In genomic region chr19:30895946-30896345, GRCh38 we compare ENCODE assay signal across 26 cellular contexts.
DNase-seq lines count a peak whose midpoint lies in the region; ATAC-seq and TF ChIP-seq lines count a peak whose summit lies in the region.
"Had no signal": no experiment of that assay in that cellular context is flagged by ENCODE, and none has a peak within 500 bp of the region (broad histone marks: within the 10 kb centered on the region; RNA-seq: fewer than 3 reads in every experiment).

No MANE protein-coding gene starts in this region.

- H3K27ac ChIP-seq in BLaER1 = no peak overlapping the region
- peak overlapping the region; percentile 53 for H3K27ac ChIP-seq in GM23338 (ENCODE audit: low read depth)
- no peak overlapping the region for H3K27ac ChIP-seq in Panc1 (ENCODE audit: low read length)
- H3K27ac ChIP-seq in mesodermal cell (ENCODE audit: low read depth, low read length, severe bottlenecking) = peak overlapping the region; percentile 52
- H3K27ac ChIP-seq: esophagus squamous epithelium, hepatocyte, SK-N-MC, transverse colon had no signal

- H4K20me1 ChIP-seq in BLaER1 (no peaks in the 10 kb centered on the region), GM23338 (replicated peaks; ENCODE audit: insufficient read depth) (no peaks in the 10 kb centered on the region)

- TF ChIP-seq CTCF in GM23338 (conservative IDR thresholded peaks at IDR 0.05; ENCODE audit: low read depth in 2 of 2) (peak; percentile 36 to 45), Panc1 (IDR thresholded peaks at IDR 0.05) (peak; percentile 32; the same call in 1 of the 2 replicates)

- 0 out of 2 replicates have a peak overlapping the region, but pooled peaks have one; percentile 67 for H3K27ac Mint-ChIP-seq in GM23338
- H3K27ac Mint-ChIP-seq: CD14-positive monocyte; dendritic cell treated with granulocyte-macrophage colony-stimulating factor and Interleukin-4, amounts not matched to agents 40 ng/mL and 50 ng/mL, for 4 days; naive thymus-derived CD4-positive, alpha-beta T cell had no signal

- intact Hi-C loops in Panc1 (cut with micrococcal nuclease; ENCODE audit: unreplicated experiment) = no loop called here

- H3K79me2 ChIP-seq in GM23338 (replicated peaks; ENCODE audit: insufficient read depth) = no peaks in the 10 kb centered on the region
- H3K79me2 ChIP-seq: hepatocyte had no signal

- no peak overlapping the region for H3K4me3 ChIP-seq in BLaER1
- peak overlapping the region; percentile 37; the same call in 1 of the 2 replicates for H3K4me3 ChIP-seq in GM23338
- no peak overlapping the region for H3K4me3 ChIP-seq in Panc1 (ENCODE audit: low read depth in 2 of 2, low read length in 2 of 2)
- no peak overlapping the region for H3K4me3 ChIP-seq in mesodermal cell (ENCODE audit: extremely low read depth, insufficient read depth, low read length, poor library complexity, severe bottlenecking)
- H3K4me3 ChIP-seq: esophagus squamous epithelium, hepatocyte, SK-N-MC, smooth muscle cell, transverse colon had no signal

- H3K9me2 ChIP-seq in GM23338 (ENCODE audit: insufficient read depth) = peaks cover 6% of the 10 kb centered on the region

- H3K9me3 Mint-ChIP-seq in GM23338 = no peaks in the 10 kb centered on the region
- H3K9me3 Mint-ChIP-seq: central memory CD8-positive, alpha-beta T cell; dendritic cell treated with granulocyte-macrophage colony-stimulating factor and Interleukin-4, amounts not matched to agents 40 ng/mL and 50 ng/mL, for 4 days; naive thymus-derived CD4-positive, alpha-beta T cell had no signal

- H3K4me3 Mint-ChIP-seq in GM23338 = no peak overlapping the region
- H3K4me3 Mint-ChIP-seq: CD14-positive monocyte; central memory CD8-positive, alpha-beta T cell; dendritic cell treated with granulocyte-macrophage colony-stimulating factor and Interleukin-4, amounts not matched to agents 40 ng/mL and 50 ng/mL, for 4 days; naive thymus-derived CD4-positive, alpha-beta T cell had no signal

- peaks cover 4% of the 10 kb centered on the region for H3K27me3 Mint-ChIP-seq in GM23338 (ENCODE audit: insufficient read depth, low read depth, poor library complexity)
- H3K27me3 Mint-ChIP-seq: central memory CD8-positive, alpha-beta T cell had no signal

- H3K4me1 Mint-ChIP-seq in GM23338 = peaks cover 38% of the 10 kb centered on the region
- H3K4me1 Mint-ChIP-seq: CD14-positive monocyte; central memory CD8-positive, alpha-beta T cell; naive thymus-derived CD4-positive, alpha-beta T cell had no signal

- no peak overlapping the region for H3K9ac ChIP-seq in BLaER1

- H3K27me3 ChIP-seq in BLaER1 (no peaks in the 10 kb centered on the region), GM23338 (ENCODE audit: insufficient read depth) (no peaks in the 10 kb centered on the region), Panc1 (ENCODE audit: control insufficient read depth, insufficient read depth, low read length) (peaks cover 4% of the 10 kb centered on the region; the same call in 1 of the 2 replicates)
- H3K27me3 ChIP-seq: esophagus squamous epithelium, hepatocyte, transverse colon had no signal

- H3K36me3 ChIP-seq in BLaER1 = no peaks in the 10 kb centered on the region
- no peaks in the 10 kb centered on the region for H3K36me3 ChIP-seq in GM23338 (ENCODE audit: insufficient read depth)
- H3K36me3 ChIP-seq in Panc1 (ENCODE audit: control insufficient read depth, insufficient read depth, low read length) = no peaks in the 10 kb centered on the region
- H3K36me3 ChIP-seq in mesodermal cell (ENCODE audit: control insufficient read depth, insufficient read depth, low read length) = no peaks in the 10 kb centered on the region
- H3K36me3 ChIP-seq: esophagus squamous epithelium, transverse colon had no signal

- ATAC-seq in GM23338 = peak; percentile 68
- no peak for ATAC-seq in Panc1
- ATAC-seq: naive thymus-derived CD4-positive, alpha-beta T cell had no signal

- BruUV-seq in Panc1 (replicated peaks; lab: Mats Ljungman, UMichigan) = no TSS peak

- POLR2A ChIA-PET in Panc1 (lab: Charles Lee) = no interaction called here

- 88 to 100% methylated on average over 1 of the region's 3 CpGs for WGBS in mesodermal cell (ENCODE audit: insufficient coverage in 2 of 2), 2 experiments

- H2AFZ ChIP-seq in GM23338 = peak overlapping the region; percentile 74
- H2AFZ ChIP-seq: hepatocyte had no signal

- in situ Hi-C loops in Panc1 (cut with HindIII; ENCODE audit: low pct_unique_long_range_greater_than_20kb, low sequenced_read_pairs) = no loop called here

- no peaks in the 10 kb centered on the region for H3F3A ChIP-seq in GM23338 (replicated peaks; ENCODE audit: low read depth)

- H3K4me2 ChIP-seq in BLaER1 (peak overlapping the region; percentile 70), GM23338 (peak overlapping the region; percentile 74)
- H3K4me2 ChIP-seq: hepatocyte had no signal

- CTCF ChIA-PET in Panc1 (lab: Charles Lee) = no interaction called here

- peak; percentile 30 for DNase-seq in GM23338 (ENCODE audit: low spot score)
- no peak for DNase-seq in Panc1 (ENCODE audit: low read depth, low spot score)
- DNase-seq in NOMO-1 (lab: John Stamatoyannopoulos, UW; ENCODE audit: unreplicated experiment in 2 of 2) = no peak
- no peak for DNase-seq in amygdala (lab: John Stamatoyannopoulos, UW)
- no peak for DNase-seq in activated effector memory CD4-positive, alpha-beta T cell treated with anti-CD3 and anti-CD28 coated beads, Interleukin-2, amount 50 U/mL, for 16 hours
- DNase-seq: activated CD4-positive, alpha-beta T cell treated with anti-CD3 and anti-CD28 coated beads for 4 hours; activated gamma-delta T cell; EL; esophagus squamous epithelium; foreskin melanocyte; left ventricle myocardium superior; midbrain; naive thymus-derived CD4-positive, alpha-beta T cell; NCI-H1105; NCI-H187 treated with DMSO at 0.1 percent for 48 hours; stimulated activated CD4-positive, alpha-beta T cell treated with anti-CD3 and anti-CD28 coated beads, Interleukin-1b, Interleukin-23, amount 100 ng/mL, for 48 hours; T-helper 2 cell; transverse colon had no signal

- no peaks in the 10 kb centered on the region for H3K36me3 Mint-ChIP-seq in GM23338 (ENCODE audit: low read depth)
- H3K36me3 Mint-ChIP-seq: CD14-positive monocyte; naive thymus-derived CD4-positive, alpha-beta T cell had no signal

- H3K4me1 ChIP-seq in BLaER1 = peaks cover 31% of the 10 kb centered on the region
- H3K4me1 ChIP-seq in GM23338 (ENCODE audit: insufficient read depth) = peaks cover 25% of the 10 kb centered on the region
- H3K4me1 ChIP-seq in Panc1 (ENCODE audit: control insufficient read depth, insufficient read depth, low read length) = no peaks in the 10 kb centered on the region
- H3K4me1 ChIP-seq in mesodermal cell (ENCODE audit: control insufficient read depth, insufficient read depth, low read length, poor library complexity, severe bottlenecking) = peaks cover 21% of the 10 kb centered on the region
- H3K4me1 ChIP-seq: esophagus squamous epithelium, transverse colon had no signal

- H3K9me3 ChIP-seq in BLaER1 = no peaks in the 10 kb centered on the region
- no peaks in the 10 kb centered on the region for H3K9me3 ChIP-seq in Panc1 (ENCODE audit: control insufficient read depth, insufficient read depth, low read depth, low read length)
- H3K9me3 ChIP-seq in mesodermal cell (ENCODE audit: control insufficient read depth, low read length) = no peaks in the 10 kb centered on the region
- H3K9me3 ChIP-seq: esophagus squamous epithelium, transverse colon had no signal

TF ChIP-seq in GM23338, 12 proteins besides CTCF, POLR2A, EP300 and RAD21:
- no peak for TF ChIP-seq EZH2 (IDR thresholded peaks at IDR 0.05; ENCODE audit: low read depth, unreplicated experiment)
- TF ChIP-seq ETS1 (IDR thresholded peaks at IDR 0.05) = no peak

Comparison
In these comparisons a context has a peak if more than half of its experiments do, and no peak if none do; other contexts are left out.
1. H3K27ac ChIP-seq: peak in GM23338 (single experiment) and mesodermal cell (single experiment); none in BLaER1 (single experiment) and Panc1 (single experiment).